Comparison of ENCODE assay signal across 25 cellular contexts in genomic region chr5:59816901-59817300, GRCh38.
DNase-seq lines count a peak whose midpoint lies in the region; TF ChIP-seq lines count a peak whose summit lies in the region.
"Had no signal": no experiment of that assay in that cellular context is flagged by ENCODE, and none has a peak within 500 bp of the region (broad histone marks: within the 10 kb centered on the region; RNA-seq: fewer than 3 reads in every experiment).

No MANE protein-coding gene starts in this region.

- TF ChIP-seq CTCF in prostate gland (IDR thresholded peaks at IDR 0.05): no peak

- H3K27ac ChIP-seq in CD4-positive, alpha-beta memory T cell (ENCODE audit: low read depth, low read length): no peak overlapping the region
- H3K27ac ChIP-seq in prostate gland: no peak overlapping the region
- H3K27ac ChIP-seq: A549; BLaER1 treated with 17β-estradiol and CSF1 and Interleukin-3, amounts not matched to agents 10 nM and 100 nM had no signal

- intact Hi-C loops in CD4-positive, alpha-beta memory T cell (cut with micrococcal nuclease): no loop called here
- intact Hi-C loops in prostate gland (cut with DNase I): no loop called here

- peak overlapping the region; percentile 35 for H3K27ac Mint-ChIP-seq in T-helper 1 cell treated with Interleukin-12 subunit alpha and Interleukin-12 subunit beta and Interleukin-4 antibody, amounts not matched to agents 30 μg/mL and 1 μg/mL, for 36 hours
- no peak overlapping the region for H3K27ac Mint-ChIP-seq in CD4-positive, alpha-beta memory T cell
- H3K27ac Mint-ChIP-seq: CD14-positive monocyte; CD4-positive, alpha-beta T cell had no signal

- POLR2A ChIA-PET in CD4-positive, alpha-beta memory T cell (lab: Charles Lee; ENCODE audit: partially characterized antibody): no interaction called here

- H3K4me1 ChIP-seq in CD4-positive, alpha-beta memory T cell (ENCODE audit: insufficient read depth, low read length): no peaks in the 10 kb centered on the region
- H3K4me1 ChIP-seq in prostate gland (replicated peaks): no peaks in the 10 kb centered on the region

- H3K27me3 ChIP-seq in CD4-positive, alpha-beta memory T cell (ENCODE audit: insufficient read depth, low read length): no peaks in the 10 kb centered on the region
- no peaks in the 10 kb centered on the region for H3K27me3 ChIP-seq in prostate gland (replicated peaks; ENCODE audit: insufficient read depth)
- H3K27me3 ChIP-seq: BLaER1 treated with 17β-estradiol and CSF1 and Interleukin-3, amounts not matched to agents 10 nM and 100 nM had no signal

- no peaks in the 10 kb centered on the region for H3K9me3 ChIP-seq in CD4-positive, alpha-beta memory T cell (ENCODE audit: control insufficient read depth in 1 of 2, low read length in 2 of 2)
- no peaks in the 10 kb centered on the region for H3K9me3 ChIP-seq in prostate gland
- H3K9me3 ChIP-seq: A549; BE2C; BLaER1 treated with 17β-estradiol and CSF1 and Interleukin-3, amounts not matched to agents 10 nM and 100 nM had no signal

- H3K4me1 Mint-ChIP-seq in T-helper 1 cell treated with Interleukin-12 subunit alpha and Interleukin-12 subunit beta and Interleukin-4 antibody, amounts not matched to agents 30 μg/mL and 1 μg/mL, for 36 hours (ENCODE audit: low read depth): no peaks in the 10 kb centered on the region
- no peaks in the 10 kb centered on the region for H3K4me1 Mint-ChIP-seq in CD4-positive, alpha-beta memory T cell

- no peak overlapping the region for H3K4me3 Mint-ChIP-seq in T-helper 1 cell treated with Interleukin-12 subunit alpha and Interleukin-12 subunit beta and Interleukin-4 antibody, amounts not matched to agents 30 μg/mL and 1 μg/mL, for 36 hours
- no peak overlapping the region for H3K4me3 Mint-ChIP-seq in CD4-positive, alpha-beta memory T cell
- H3K4me3 Mint-ChIP-seq: CD14-positive monocyte; CD4-positive, alpha-beta T cell had no signal

- CTCF ChIA-PET in CD4-positive, alpha-beta memory T cell (lab: Charles Lee; ENCODE audit: partially characterized antibody): interaction anchor here (0.7 to 1.4 kb wide), 2 partner anchors 10 to 851 kb away, joined by 3 to 5 read pairs; no protein-coding TSS in a partner anchor

- no peaks in the 10 kb centered on the region for H3K36me3 Mint-ChIP-seq in T-helper 1 cell treated with Interleukin-12 subunit alpha and Interleukin-12 subunit beta and Interleukin-4 antibody, amounts not matched to agents 30 μg/mL and 1 μg/mL, for 36 hours (ENCODE audit: low read depth)
- no peaks in the 10 kb centered on the region for H3K36me3 Mint-ChIP-seq in CD4-positive, alpha-beta memory T cell
- H3K36me3 Mint-ChIP-seq: CD14-positive monocyte had no signal

- no peaks in the 10 kb centered on the region for H3K9me3 Mint-ChIP-seq in T-helper 1 cell treated with Interleukin-12 subunit alpha and Interleukin-12 subunit beta and Interleukin-4 antibody, amounts not matched to agents 30 μg/mL and 1 μg/mL, for 36 hours
- H3K9me3 Mint-ChIP-seq in CD4-positive, alpha-beta memory T cell: no peaks in the 10 kb centered on the region
- H3K9me3 Mint-ChIP-seq: CD14-positive monocyte; CD4-positive, alpha-beta T cell had no signal

- DNase-seq in T-helper 1 cell (no peak), NCI-H1694 (lab: John Stamatoyannopoulos, UW) (peak; percentile 49), NCI-H69 (lab: John Stamatoyannopoulos, UW) (peak; percentile 14), NCI-H187 treated with DMSO at 0.1 percent for 48 hours (lab: John Stamatoyannopoulos, UW) (no peak), dedifferentiated amniotic fluid mesenchymal stem cell (ENCODE audit: extremely low spot score) (no peak), prostate gland (ENCODE audit: low spot score) (no peak)
- DNase-seq in CD4-positive, alpha-beta memory T cell: no peak
- DNase-seq: 8988T; ACHN; AML-193; BE2C; Calu3; CD4-positive, alpha-beta T cell; COR-L47; DMS79; EL; GDM1; GOT3; H7; HCEC 1CT had no signal

- no peak for TF ChIP-seq POLR2A in prostate gland (IDR thresholded peaks at IDR 0.05)

- WGBS in prostate gland: 90% methylated on average over 4 of the region's 4 CpGs

- H3K27me3 Mint-ChIP-seq in T-helper 1 cell treated with Interleukin-12 subunit alpha and Interleukin-12 subunit beta and Interleukin-4 antibody, amounts not matched to agents 30 μg/mL and 1 μg/mL, for 36 hours (ENCODE audit: low read depth): peaks cover 24% of the 10 kb centered on the region
- H3K27me3 Mint-ChIP-seq in CD4-positive, alpha-beta memory T cell: peaks cover 1 to 19% of the 10 kb centered on the region in 2 donors

- H3K36me3 ChIP-seq in CD4-positive, alpha-beta memory T cell (ENCODE audit: insufficient read depth, low read length): no peaks in the 10 kb centered on the region
- no peaks in the 10 kb centered on the region for H3K36me3 ChIP-seq in prostate gland
- H3K36me3 ChIP-seq: BE2C; BLaER1 treated with 17β-estradiol and CSF1 and Interleukin-3, amounts not matched to agents 10 nM and 100 nM had no signal

- H3K4me3 ChIP-seq in CD4-positive, alpha-beta memory T cell (ENCODE audit: low read length in 2 of 2): no peak overlapping the region
- H3K4me3 ChIP-seq in prostate gland: no peak overlapping the region
- H3K4me3 ChIP-seq: A549; BLaER1 treated with 17β-estradiol and CSF1 and Interleukin-3, amounts not matched to agents 10 nM and 100 nM; GM12878 had no signal

Comparison
In these comparisons a context has a peak if more than half of its experiments do, and no peak if none do; other contexts are left out.
1. DNase-seq: peak in NCI-H1694 (single experiment) and NCI-H69 (single experiment); none in T-helper 1 cell (0 of 5), NCI-H187 treated with DMSO at 0.1 percent for 48 hours (single experiment), CD4-positive, alpha-beta memory T cell (0 of 5), dedifferentiated amniotic fluid mesenchymal stem cell (single experiment) and prostate gland (single experiment).